In the genomic region with DNA sequence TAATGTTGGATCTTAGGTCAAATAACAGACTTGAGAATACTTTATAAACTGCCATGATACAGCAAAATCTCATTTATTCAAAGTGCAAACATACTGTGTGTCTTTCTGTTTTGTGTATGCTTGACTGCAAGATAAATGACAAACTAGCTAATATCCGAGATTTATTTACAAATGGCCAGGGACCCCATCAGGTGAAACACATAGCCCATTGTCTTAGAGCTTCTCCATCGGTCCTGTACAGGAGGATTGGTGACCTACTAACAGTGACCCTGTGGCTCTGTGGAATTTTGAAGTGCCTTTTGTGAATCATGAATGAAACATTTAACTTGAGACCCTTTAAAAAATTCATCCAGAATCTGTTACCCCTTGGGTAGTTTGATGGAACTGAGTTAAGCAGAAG, we compare ENCODE assay signal across 1 cellular context.
TF ChIP-seq lines count a peak whose summit lies in the region.

No MANE protein-coding gene starts in this region.

TF ChIP-seq in WTC11, 78 proteins besides CTCF, POLR2A, EP300 and RAD21:
- TF ChIP-seq, protein P1, sequence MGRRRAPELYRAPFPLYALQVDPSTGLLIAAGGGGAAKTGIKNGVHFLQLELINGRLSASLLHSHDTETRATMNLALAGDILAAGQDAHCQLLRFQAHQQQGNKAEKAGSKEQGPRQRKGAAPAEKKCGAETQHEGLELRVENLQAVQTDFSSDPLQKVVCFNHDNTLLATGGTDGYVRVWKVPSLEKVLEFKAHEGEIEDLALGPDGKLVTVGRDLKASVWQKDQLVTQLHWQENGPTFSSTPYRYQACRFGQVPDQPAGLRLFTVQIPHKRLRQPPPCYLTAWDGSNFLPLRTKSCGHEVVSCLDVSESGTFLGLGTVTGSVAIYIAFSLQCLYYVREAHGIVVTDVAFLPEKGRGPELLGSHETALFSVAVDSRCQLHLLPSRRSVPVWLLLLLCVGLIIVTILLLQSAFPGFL (CRISPR knock-in tag; IDR thresholded peaks at IDR 0.05; ENCODE audit: borderline replicate concordance) = no peak
- TF ChIP-seq ZBTB21 (CRISPR knock-in tag; IDR thresholded peaks at IDR 0.05; ENCODE audit: borderline replicate concordance) (no peak), MLX (CRISPR knock-in tag; IDR thresholded peaks at IDR 0.05) (no peak), ZNF317 (CRISPR knock-in tag; IDR thresholded peaks at IDR 0.05; ENCODE audit: borderline replicate concordance, low read depth) (no peak), ERG (CRISPR knock-in tag; IDR thresholded peaks at IDR 0.05) (no peak), E2F4 (CRISPR knock-in tag; IDR thresholded peaks at IDR 0.05; ENCODE audit: borderline replicate concordance, low read depth) (no peak), TEAD1 (CRISPR knock-in tag; IDR thresholded peaks at IDR 0.05) (no peak), GTF2I (CRISPR knock-in tag; conservative IDR thresholded peaks at IDR 0.05) (no peak), MAX (CRISPR knock-in tag; IDR thresholded peaks at IDR 0.05) (no peak), ZNF423 (CRISPR knock-in tag; IDR thresholded peaks at IDR 0.05) (no peak), GRHL2 (CRISPR knock-in tag; IDR thresholded peaks at IDR 0.05; ENCODE audit: insufficient replicate concordance, severe bottlenecking) (no peak), GABPB1 (CRISPR knock-in tag; IDR thresholded peaks at IDR 0.05) (no peak), ZNF219 (CRISPR knock-in tag; IDR thresholded peaks at IDR 0.05; ENCODE audit: borderline replicate concordance) (no peak)
